ENCODE assay signal across 15 cellular contexts in genomic region chr7:69630292-69630691, GRCh38. TPM values are rescaled to one million over a fixed set of nuclear protein-coding genes. Genes with fewer than 3 reads are reported as not detected.
DNase-seq lines count a peak whose midpoint lies in the region; ATAC-seq and TF ChIP-seq lines count a peak whose summit lies in the region.
"Had no signal": no experiment of that assay in that cellular context is flagged by ENCODE, and none has a peak within 500 bp of the region (broad histone marks: within the 10 kb centered on the region; RNA-seq: fewer than 3 reads in every experiment).

No MANE protein-coding gene starts in this region.

- H3K36me3 Mint-ChIP-seq in endodermal cell (ENCODE audit: low read depth) (peaks cover 3% of the 10 kb centered on the region), nephron (ENCODE audit: low read depth) (no peaks in the 10 kb centered on the region)
- H3K36me3 Mint-ChIP-seq: CD4-positive, CD25-positive, alpha-beta regulatory T cell had no signal

- TF ChIP-seq CTCF in AG10803 (conservative IDR thresholded peaks at IDR 0.05; ENCODE audit: low read length) (no peak), endodermal cell (conservative IDR thresholded peaks at IDR 0.05) (no peak), nephron (IDR thresholded peaks at IDR 0.05; ENCODE audit: unreplicated experiment in 3 of 3) (no peak)

- intact Hi-C loops in left colon (cut with DNase I, micrococcal nuclease): no loop called here

- ATAC-seq in HG03520 (IDR thresholded peaks at IDR 0.05; ENCODE audit: unreplicated experiment): no peak
- no peak for ATAC-seq in left colon
- ATAC-seq: activated naive CD8-positive, alpha-beta T cell treated with anti-CD3 and anti-CD28 coated beads, Interleukin-2, amount 50 U/mL, for 24 hours had no signal

- no peaks in the 10 kb centered on the region for H3K9me3 ChIP-seq in endodermal cell (ENCODE audit: control insufficient read depth, low read length)

- DNase-seq in AG10803 (ENCODE audit: low read depth) (peak; percentile 93), M059J (ENCODE audit: low read depth) (peak; percentile 81), endodermal cell (no peak), NCI-H2081 (lab: John Stamatoyannopoulos, UW) (no peak), left colon (no peak)
- DNase-seq in effector CD4-positive, alpha-beta T cell: no peak
- DNase-seq: activated naive CD8-positive, alpha-beta T cell treated with anti-CD3 and anti-CD28 coated beads, Interleukin-2, amount 50 U/mL, for 24 hours; CD4-positive, CD25-positive, alpha-beta regulatory T cell; NCI-H1105; nucleus accumbens; stimulated activated CD4-positive, alpha-beta T cell treated with anti-CD3 and anti-CD28 coated beads, Interleukin-4, amount 100 ng/mL, for 24 hours had no signal

- H3K27me3 ChIP-seq in endodermal cell (ENCODE audit: control insufficient read depth, insufficient read depth, low read length, poor library complexity, severe bottlenecking): no peaks in the 10 kb centered on the region

- H3K4me3 Mint-ChIP-seq in endodermal cell: no peak overlapping the region
- H3K4me3 Mint-ChIP-seq in nephron: no peak overlapping the region
- H3K4me3 Mint-ChIP-seq: activated naive CD8-positive, alpha-beta T cell treated with anti-CD3 and anti-CD28 coated beads, Interleukin-2, amount 50 U/mL, for 24 hours; CD4-positive, CD25-positive, alpha-beta regulatory T cell; T-helper 2 cell treated with Interferon-gamma antibody and Interleukin-4, amounts not matched to agents 5 μg/mL and 100 μg/mL, for 36 hours had no signal

- WGBS in endodermal cell (ENCODE audit: insufficient coverage in 1 of 2, insufficient read length in 1 of 2), 2 experiments: 57 to 100% methylated on average over 1 to 5 of the region's 5 CpGs

- no peaks in the 10 kb centered on the region for H3K36me3 ChIP-seq in endodermal cell (ENCODE audit: control insufficient read depth, insufficient read depth, low read length)

- H3K27ac Mint-ChIP-seq in endodermal cell (peak overlapping the region; percentile 40), nephron (peak overlapping the region; percentile 1 to 54 (median 45))
- H3K27ac Mint-ChIP-seq: activated naive CD8-positive, alpha-beta T cell treated with anti-CD3 and anti-CD28 coated beads, Interleukin-2, amount 50 U/mL, for 24 hours; CD4-positive, CD25-positive, alpha-beta regulatory T cell; T-helper 2 cell treated with Interferon-gamma antibody and Interleukin-4, amounts not matched to agents 5 μg/mL and 100 μg/mL, for 36 hours had no signal

- no peaks in the 10 kb centered on the region for H3K27me3 Mint-ChIP-seq in endodermal cell (ENCODE audit: insufficient read depth)
- peaks cover 4% of the 10 kb centered on the region for H3K27me3 Mint-ChIP-seq in nephron (ENCODE audit: low read depth)
- H3K27me3 Mint-ChIP-seq: activated naive CD8-positive, alpha-beta T cell treated with anti-CD3 and anti-CD28 coated beads, Interleukin-2, amount 50 U/mL, for 24 hours; CD4-positive, CD25-positive, alpha-beta regulatory T cell had no signal

- no peak overlapping the region for H3K9ac ChIP-seq in endodermal cell (ENCODE audit: extremely low read depth, low read length, poor library complexity, severe bottlenecking)

- H3K4me3 ChIP-seq in AG10803 (ENCODE audit: low read length) (no peak overlapping the region), endodermal cell (ENCODE audit: low read length) (peak overlapping the region; percentile 7)

- H3K9me3 Mint-ChIP-seq in endodermal cell: no peaks in the 10 kb centered on the region
- H3K9me3 Mint-ChIP-seq in nephron: no peaks in the 10 kb centered on the region
- H3K9me3 Mint-ChIP-seq: activated naive CD8-positive, alpha-beta T cell treated with anti-CD3 and anti-CD28 coated beads, Interleukin-2, amount 50 U/mL, for 24 hours; T-helper 2 cell treated with Interferon-gamma antibody and Interleukin-4, amounts not matched to agents 5 μg/mL and 100 μg/mL, for 36 hours had no signal

- peaks cover 11% of the 10 kb centered on the region for H3K4me1 ChIP-seq in endodermal cell (ENCODE audit: control insufficient read depth, insufficient read depth, low read length)

- H3K4me1 Mint-ChIP-seq in endodermal cell (peaks cover 82% of the 10 kb centered on the region), nephron (peaks cover 52% of the 10 kb centered on the region)
- H3K4me1 Mint-ChIP-seq: CD4-positive, CD25-positive, alpha-beta regulatory T cell had no signal

- H3K27ac ChIP-seq in endodermal cell (ENCODE audit: low read depth, low read length): no peak overlapping the region
- H3K27ac ChIP-seq: HL-60 had no signal

RNA-seq across cellular contexts. Expression of gene AUTS2, which starts 32.0 kb away (rescaled TPM):
- 1.9 and 6.9 TPM in 2 replicates for total RNA-seq in M059J (2014; rRNA removed; shearing (Covaris generic))
- total RNA-seq in endodermal cell: 100 to 1,000 TPM in 1 of 2 donors, 10 to 100 TPM in 1; 76.8 to 106 TPM
- polyA plus RNA-seq in endodermal cell (2013, experiment 1 of 2): 120 TPM
- polyA plus RNA-seq in endodermal cell (2013, experiment 2 of 2): 103 TPM
- 10 to 100 TPM; 43.3 to 44.2 TPM for total RNA-seq in left colon

Comparison
In these comparisons a context has a peak if more than half of its experiments do, and no peak if none do; other contexts are left out.
1. DNase-seq: peak in AG10803 (single experiment) and M059J (single experiment); none in endodermal cell (single experiment), effector CD4-positive, alpha-beta T cell (single experiment), NCI-H2081 (0 of 2) and left colon (0 of 2).